1 cellular context compared by ENCODE assay signal in the genomic region with DNA sequence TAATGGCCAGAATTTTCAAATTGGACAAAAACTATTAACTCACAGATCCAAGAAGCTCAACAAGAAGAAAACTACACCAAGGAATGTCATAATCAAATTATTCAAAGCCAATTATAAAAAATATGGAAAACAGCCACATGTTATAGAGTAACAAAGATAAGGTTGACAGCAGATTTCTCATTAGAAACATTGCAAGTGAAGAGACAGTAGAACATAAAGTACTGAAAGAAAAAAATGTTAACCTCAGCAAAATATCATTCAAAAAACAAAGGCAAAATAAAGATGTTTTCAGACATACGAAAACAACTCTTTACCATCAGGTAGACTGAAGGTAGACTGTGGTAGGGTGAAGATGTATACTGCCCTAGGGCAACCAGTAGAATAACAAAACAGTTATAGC.
TF ChIP-seq lines count a peak whose summit lies in the region.

No MANE protein-coding gene starts in this region.

TF ChIP-seq in K562, 482 proteins besides CTCF, POLR2A, EP300 and RAD21 (continued from another document):
- TF ChIP-seq, protein P1, sequence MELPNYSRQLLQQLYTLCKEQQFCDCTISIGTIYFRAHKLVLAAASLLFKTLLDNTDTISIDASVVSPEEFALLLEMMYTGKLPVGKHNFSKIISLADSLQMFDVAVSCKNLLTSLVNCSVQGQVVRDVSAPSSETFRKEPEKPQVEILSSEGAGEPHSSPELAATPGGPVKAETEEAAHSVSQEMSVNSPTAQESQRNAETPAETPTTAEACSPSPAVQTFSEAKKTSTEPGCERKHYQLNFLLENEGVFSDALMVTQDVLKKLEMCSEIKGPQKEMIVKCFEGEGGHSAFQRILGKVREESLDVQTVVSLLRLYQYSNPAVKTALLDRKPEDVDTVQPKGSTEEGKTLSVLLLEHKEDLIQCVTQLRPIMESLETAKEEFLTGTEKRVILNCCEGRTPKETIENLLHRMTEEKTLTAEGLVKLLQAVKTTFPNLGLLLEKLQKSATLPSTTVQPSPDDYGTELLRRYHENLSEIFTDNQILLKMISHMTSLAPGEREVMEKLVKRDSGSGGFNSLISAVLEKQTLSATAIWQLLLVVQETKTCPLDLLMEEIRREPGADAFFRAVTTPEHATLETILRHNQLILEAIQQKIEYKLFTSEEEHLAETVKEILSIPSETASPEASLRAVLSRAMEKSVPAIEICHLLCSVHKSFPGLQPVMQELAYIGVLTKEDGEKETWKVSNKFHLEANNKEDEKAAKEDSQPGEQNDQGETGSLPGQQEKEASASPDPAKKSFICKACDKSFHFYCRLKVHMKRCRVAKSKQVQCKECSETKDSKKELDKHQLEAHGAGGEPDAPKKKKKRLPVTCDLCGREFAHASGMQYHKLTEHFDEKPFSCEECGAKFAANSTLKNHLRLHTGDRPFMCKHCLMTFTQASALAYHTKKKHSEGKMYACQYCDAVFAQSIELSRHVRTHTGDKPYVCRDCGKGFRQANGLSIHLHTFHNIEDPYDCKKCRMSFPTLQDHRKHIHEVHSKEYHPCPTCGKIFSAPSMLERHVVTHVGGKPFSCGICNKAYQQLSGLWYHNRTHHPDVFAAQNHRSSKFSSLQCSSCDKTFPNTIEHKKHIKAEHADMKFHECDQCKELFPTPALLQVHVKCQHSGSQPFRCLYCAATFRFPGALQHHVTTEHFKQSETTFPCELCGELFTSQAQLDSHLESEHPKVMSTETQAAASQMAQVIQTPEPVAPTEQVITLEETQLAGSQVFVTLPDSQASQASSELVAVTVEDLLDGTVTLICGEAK (IDR thresholded peaks at IDR 0.05), result no peak
- TF ChIP-seq, protein P1 (CRISPR knock-in tag; IDR thresholded peaks at IDR 0.05), result no peak
- TF ChIP-seq MAFG (tag; conservative IDR thresholded peaks at IDR 0.05), result peak; percentile 92
- TF ChIP-seq, protein P2, sequence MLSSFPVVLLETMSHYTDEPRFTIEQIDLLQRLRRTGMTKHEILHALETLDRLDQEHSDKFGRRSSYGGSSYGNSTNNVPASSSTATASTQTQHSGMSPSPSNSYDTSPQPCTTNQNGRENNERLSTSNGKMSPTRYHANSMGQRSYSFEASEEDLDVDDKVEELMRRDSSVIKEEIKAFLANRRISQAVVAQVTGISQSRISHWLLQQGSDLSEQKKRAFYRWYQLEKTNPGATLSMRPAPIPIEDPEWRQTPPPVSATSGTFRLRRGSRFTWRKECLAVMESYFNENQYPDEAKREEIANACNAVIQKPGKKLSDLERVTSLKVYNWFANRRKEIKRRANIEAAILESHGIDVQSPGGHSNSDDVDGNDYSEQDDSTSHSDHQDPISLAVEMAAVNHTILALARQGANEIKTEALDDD (IDR thresholded peaks at IDR 0.05), result no peak
- TF ChIP-seq, protein P3, sequence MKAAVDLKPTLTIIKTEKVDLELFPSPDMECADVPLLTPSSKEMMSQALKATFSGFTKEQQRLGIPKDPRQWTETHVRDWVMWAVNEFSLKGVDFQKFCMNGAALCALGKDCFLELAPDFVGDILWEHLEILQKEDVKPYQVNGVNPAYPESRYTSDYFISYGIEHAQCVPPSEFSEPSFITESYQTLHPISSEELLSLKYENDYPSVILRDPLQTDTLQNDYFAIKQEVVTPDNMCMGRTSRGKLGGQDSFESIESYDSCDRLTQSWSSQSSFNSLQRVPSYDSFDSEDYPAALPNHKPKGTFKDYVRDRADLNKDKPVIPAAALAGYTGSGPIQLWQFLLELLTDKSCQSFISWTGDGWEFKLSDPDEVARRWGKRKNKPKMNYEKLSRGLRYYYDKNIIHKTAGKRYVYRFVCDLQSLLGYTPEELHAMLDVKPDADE (conservative IDR thresholded peaks at IDR 0.05; ENCODE audit: control insufficient read depth, low read depth, low read length), result no peak
- TF ChIP-seq EGR1 (conservative IDR thresholded peaks at IDR 0.05), result no peak
- TF ChIP-seq CREBBP (IDR thresholded peaks at IDR 0.05; ENCODE audit: low read depth, low read length), result no peak
- TF ChIP-seq, protein P4, sequence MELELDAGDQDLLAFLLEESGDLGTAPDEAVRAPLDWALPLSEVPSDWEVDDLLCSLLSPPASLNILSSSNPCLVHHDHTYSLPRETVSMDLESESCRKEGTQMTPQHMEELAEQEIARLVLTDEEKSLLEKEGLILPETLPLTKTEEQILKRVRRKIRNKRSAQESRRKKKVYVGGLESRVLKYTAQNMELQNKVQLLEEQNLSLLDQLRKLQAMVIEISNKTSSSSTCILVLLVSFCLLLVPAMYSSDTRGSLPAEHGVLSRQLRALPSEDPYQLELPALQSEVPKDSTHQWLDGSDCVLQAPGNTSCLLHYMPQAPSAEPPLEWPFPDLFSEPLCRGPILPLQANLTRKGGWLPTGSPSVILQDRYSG (tag; conservative IDR thresholded peaks at IDR 0.05; ENCODE audit: low read depth), result no peak
- no peak for TF ChIP-seq ERF (CRISPR knock-in tag; IDR thresholded peaks at IDR 0.05)
- no peak for TF ChIP-seq SMARCB1 (IDR thresholded peaks at IDR 0.05; ENCODE audit: insufficient read length, low read depth)
- TF ChIP-seq, protein P5, sequence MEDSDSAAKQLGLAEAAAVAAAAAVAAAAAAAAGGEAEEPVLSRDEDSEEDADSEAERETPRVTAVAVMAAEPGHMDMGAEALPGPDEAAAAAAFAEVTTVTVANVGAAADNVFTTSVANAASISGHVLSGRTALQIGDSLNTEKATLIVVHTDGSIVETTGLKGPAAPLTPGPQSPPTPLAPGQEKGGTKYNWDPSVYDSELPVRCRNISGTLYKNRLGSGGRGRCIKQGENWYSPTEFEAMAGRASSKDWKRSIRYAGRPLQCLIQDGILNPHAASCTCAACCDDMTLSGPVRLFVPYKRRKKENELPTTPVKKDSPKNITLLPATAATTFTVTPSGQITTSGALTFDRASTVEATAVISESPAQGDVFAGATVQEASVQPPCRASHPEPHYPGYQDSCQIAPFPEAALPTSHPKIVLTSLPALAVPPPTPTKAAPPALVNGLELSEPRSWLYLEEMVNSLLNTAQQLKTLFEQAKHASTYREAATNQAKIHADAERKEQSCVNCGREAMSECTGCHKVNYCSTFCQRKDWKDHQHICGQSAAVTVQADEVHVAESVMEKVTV (CRISPR knock-in tag; IDR thresholded peaks at IDR 0.05), result no peak
- TF ChIP-seq, protein P6, sequence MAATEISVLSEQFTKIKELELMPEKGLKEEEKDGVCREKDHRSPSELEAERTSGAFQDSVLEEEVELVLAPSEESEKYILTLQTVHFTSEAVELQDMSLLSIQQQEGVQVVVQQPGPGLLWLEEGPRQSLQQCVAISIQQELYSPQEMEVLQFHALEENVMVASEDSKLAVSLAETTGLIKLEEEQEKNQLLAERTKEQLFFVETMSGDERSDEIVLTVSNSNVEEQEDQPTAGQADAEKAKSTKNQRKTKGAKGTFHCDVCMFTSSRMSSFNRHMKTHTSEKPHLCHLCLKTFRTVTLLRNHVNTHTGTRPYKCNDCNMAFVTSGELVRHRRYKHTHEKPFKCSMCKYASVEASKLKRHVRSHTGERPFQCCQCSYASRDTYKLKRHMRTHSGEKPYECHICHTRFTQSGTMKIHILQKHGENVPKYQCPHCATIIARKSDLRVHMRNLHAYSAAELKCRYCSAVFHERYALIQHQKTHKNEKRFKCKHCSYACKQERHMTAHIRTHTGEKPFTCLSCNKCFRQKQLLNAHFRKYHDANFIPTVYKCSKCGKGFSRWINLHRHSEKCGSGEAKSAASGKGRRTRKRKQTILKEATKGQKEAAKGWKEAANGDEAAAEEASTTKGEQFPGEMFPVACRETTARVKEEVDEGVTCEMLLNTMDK (IDR thresholded peaks at IDR 0.05; ENCODE audit: borderline replicate concordance, insufficient read depth, low read depth, low read length, poor library complexity, severe bottlenecking), result no peak
- no peak for TF ChIP-seq MYC (IDR thresholded peaks at IDR 0.05; ENCODE audit: low read depth, low read length)
- no peak for TF ChIP-seq MYC (CRISPR knock-in tag; IDR thresholded peaks at IDR 0.05; ENCODE audit: borderline replicate concordance, low read depth)
- TF ChIP-seq ZNF146 (CRISPR knock-in tag; IDR thresholded peaks at IDR 0.05; ENCODE audit: unreplicated experiment), result no peak
- peak; percentile 90 for TF ChIP-seq MAFK (IDR thresholded peaks at IDR 0.05; ENCODE audit: low read length)
- no peak for TF ChIP-seq HMG20A (CRISPR knock-in tag; conservative IDR thresholded peaks at IDR 0.05)
- peak; percentile 51 to 70; a peak in 2 of 4 replicates for TF ChIP-seq TRIM24 (IDR thresholded peaks at IDR 0.05)
- no peak for TF ChIP-seq CEBPB (tag; IDR thresholded peaks at IDR 0.05)
- TF ChIP-seq PTRF (tag; IDR thresholded peaks at IDR 0.05), result no peak
- TF ChIP-seq ELF1 (tag; IDR thresholded peaks at IDR 0.05), result no peak
- TF ChIP-seq PTBP1 (IDR thresholded peaks at IDR 0.05; ENCODE audit: low read depth, low read length), result no peak
- no peak for TF ChIP-seq HOXB6 (CRISPR knock-in tag; IDR thresholded peaks at IDR 0.05; ENCODE audit: borderline replicate concordance)
- TF ChIP-seq TRIM28 (IDR thresholded peaks at IDR 0.05), result peak; percentile 92
- TF ChIP-seq ZNF436 (CRISPR knock-in tag; IDR thresholded peaks at IDR 0.05), result no peak
- TF ChIP-seq, protein P7, sequence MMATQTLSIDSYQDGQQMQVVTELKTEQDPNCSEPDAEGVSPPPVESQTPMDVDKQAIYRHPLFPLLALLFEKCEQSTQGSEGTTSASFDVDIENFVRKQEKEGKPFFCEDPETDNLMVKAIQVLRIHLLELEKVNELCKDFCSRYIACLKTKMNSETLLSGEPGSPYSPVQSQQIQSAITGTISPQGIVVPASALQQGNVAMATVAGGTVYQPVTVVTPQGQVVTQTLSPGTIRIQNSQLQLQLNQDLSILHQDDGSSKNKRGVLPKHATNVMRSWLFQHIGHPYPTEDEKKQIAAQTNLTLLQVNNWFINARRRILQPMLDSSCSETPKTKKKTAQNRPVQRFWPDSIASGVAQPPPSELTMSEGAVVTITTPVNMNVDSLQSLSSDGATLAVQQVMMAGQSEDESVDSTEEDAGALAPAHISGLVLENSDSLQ (IDR thresholded peaks at IDR 0.05), result no peak
- TF ChIP-seq SRSF7 (optimal IDR thresholded peaks at IDR 0.05; ENCODE audit: low read depth, low read length), result no peak
- TF ChIP-seq ZNF583 (CRISPR knock-in tag; IDR thresholded peaks at IDR 0.05), result no peak
- peak; percentile 93 for TF ChIP-seq MAFF (IDR thresholded peaks at IDR 0.05; ENCODE audit: low read length)
- TF ChIP-seq CBX3 (IDR thresholded peaks at IDR 0.05; ENCODE audit: borderline replicate concordance in 1 of 2, low read length in 2 of 2), result peak in 1 of 2 experiments; percentile 82; a peak in 1 of 3 replicates
- TF ChIP-seq POLR3A (IDR thresholded peaks at IDR 0.05; ENCODE audit: borderline replicate concordance, extremely low read depth, insufficient read depth, insufficient read length), result no peak
- TF ChIP-seq ARNT (IDR thresholded peaks at IDR 0.05), result 0 out of 4 replicates have a peak, but pooled peaks of 1 of the 2 experiments have one; percentile 27
